20 cellular contexts compared by ENCODE assay signal in the genomic region with DNA sequence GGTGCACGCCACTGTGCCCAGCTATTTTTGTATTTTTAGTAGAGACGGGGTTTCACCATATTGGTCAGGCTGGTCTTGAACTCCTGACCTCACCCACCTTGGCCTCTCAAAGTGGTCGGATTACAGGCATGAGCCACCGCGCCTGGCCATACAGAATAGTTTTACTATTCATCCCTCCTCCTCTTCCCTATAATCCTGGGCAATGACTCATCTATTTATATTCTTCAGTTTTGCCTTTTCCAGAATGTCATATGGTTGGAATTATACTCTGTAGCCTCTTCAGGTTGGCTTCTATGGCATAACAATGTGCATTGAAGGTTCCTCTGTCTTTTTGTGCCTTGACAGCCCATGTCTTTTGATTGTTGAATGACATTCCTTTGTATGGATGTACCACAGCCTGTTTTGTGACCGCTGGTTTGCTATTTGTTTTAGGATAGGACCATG. TPM values are rescaled to one million over a fixed set of nuclear protein-coding genes. Genes with fewer than 3 reads are reported as not detected.
A peak's percentile ranks its signal among the peaks of the same experiment; 100 is the strongest.
DNase-seq lines count a peak whose midpoint lies in the region; ATAC-seq and TF ChIP-seq lines count a peak whose summit lies in the region.
"Had no signal": no experiment of that assay in that cellular context is flagged by ENCODE, and none has a peak within 500 bp of the region (broad histone marks: within the 10 kb centered on the region; RNA-seq: fewer than 3 reads in every experiment).

No MANE protein-coding gene starts in this region.

- 82 to 89% methylated on average over 6 of the region's 6 CpGs for WGBS in tibial nerve, 2 donors

- peaks cover 11% of the 10 kb centered on the region for H3K36me3 Mint-ChIP-seq in activated T-helper 17 cell treated with anti-CD3 and anti-CD28 coated beads, Interleukin-2, amount 50 U/mL, for 72 hours (ENCODE audit: low read depth)

- no peaks in the 10 kb centered on the region for H3K27me3 Mint-ChIP-seq in activated T-helper 17 cell treated with anti-CD3 and anti-CD28 coated beads, Interleukin-2, amount 50 U/mL, for 72 hours

- H3K4me3 ChIP-seq in HEK293 (ENCODE audit: low read depth, low read length) (no peak overlapping the region), fibroblast of villous mesenchyme (ENCODE audit: low read depth, low read length) (no peak overlapping the region), tibial nerve (no peak overlapping the region)
- H3K4me3 ChIP-seq: coronary artery, upper lobe of right lung had no signal

- TF ChIP-seq EP300 in tibial nerve (IDR thresholded peaks at IDR 0.05): no peak

- no peaks in the 10 kb centered on the region for H3K27me3 ChIP-seq in tibial nerve
- H3K27me3 ChIP-seq: upper lobe of right lung had no signal

- TF ChIP-seq CTCF in HEK293 (tag by site-specific recombination; IDR thresholded peaks at IDR 0.05) (no peak), fibroblast of villous mesenchyme (IDR thresholded peaks at IDR 0.05; ENCODE audit: insufficient read depth, low read depth, low read length) (no peak), tibial nerve (IDR thresholded peaks at IDR 0.05) (no peak)

- H3K9me3 Mint-ChIP-seq in activated T-helper 17 cell treated with anti-CD3 and anti-CD28 coated beads, Interleukin-2, amount 50 U/mL, for 72 hours: no peaks in the 10 kb centered on the region

- H3K9me3 ChIP-seq in HEK293 (ENCODE audit: control insufficient read depth, insufficient read depth, low read depth, low read length) (peaks cover 15% of the 10 kb centered on the region), tibial nerve (peaks cover 0 to 10% (median 0%) of the 10 kb centered on the region in 4 donors)
- H3K9me3 ChIP-seq: upper lobe of right lung had no signal

- H3K27ac ChIP-seq in HEK293 (ENCODE audit: extremely low read depth, low read depth, low read length) (no peak overlapping the region), tibial nerve (no peak overlapping the region)
- H3K27ac ChIP-seq: coronary artery, parathyroid adenoma, upper lobe of right lung had no signal

- H3K27ac Mint-ChIP-seq in activated T-helper 17 cell treated with anti-CD3 and anti-CD28 coated beads, Interleukin-2, amount 50 U/mL, for 72 hours: peak overlapping the region; percentile 40
- H3K27ac Mint-ChIP-seq: activated CD8-positive, alpha-beta T cell treated with anti-CD3 and anti-CD28 coated beads for 36 hours had no signal

- H3K4me1 Mint-ChIP-seq in activated T-helper 17 cell treated with anti-CD3 and anti-CD28 coated beads, Interleukin-2, amount 50 U/mL, for 72 hours: peaks cover 27% of the 10 kb centered on the region

- peaks cover 12% of the 10 kb centered on the region for H3K4me1 ChIP-seq in HEK293 (ENCODE audit: control insufficient read depth, insufficient read depth, low read length)
- peaks cover 0 to 12% (median 9%) of the 10 kb centered on the region in 4 donors for H3K4me1 ChIP-seq in tibial nerve

- CTCF ChIA-PET in HEK293 (lab: Yijun Ruan, JAX) (interaction anchor here (1.3 to 13.1 kb wide), 3 partner anchors 10 to 27 kb away, joined by 3 to 154 read pairs (median 33); a partner anchor contains a TSS), HEK293T (lab: Yijun Ruan, JAX) (interaction anchor here (1.0 kb wide), 1 partner anchor 12 kb away, joined by 6 read pairs; no protein-coding TSS in a partner anchor)

- DNase-seq in AG08395 (ENCODE audit: low spot score) (peak; percentile 42), fibroblast of villous mesenchyme (ENCODE audit: low read depth) (peak; percentile 44), tibial nerve (ENCODE audit: low spot score in 2 of 2) (no peak), amygdala (lab: John Stamatoyannopoulos, UW) (no peak), cortex of kidney (lab: John Stamatoyannopoulos, UW) (no peak), HEK293T (ENCODE audit: extremely low spot score) (no peak)
- DNase-seq: activated CD8-positive, alpha-beta T cell treated with anti-CD3 and anti-CD28 coated beads for 36 hours; AML-193; DMS 273 treated with DMSO at 0.1 percent for 48 hours; erythroblast; NCI-H2081 treated with DMSO at 0.1 percent for 48 hours; NCI-H526; OCI-M1; stimulated activated CD4-positive, alpha-beta T cell treated with anti-CD3 and anti-CD28 coated beads, Interleukin-12 subunit alpha, Interleukin-12 subunit beta, amount 100 ng/mL, for 4 hours; stimulated activated naive CD8-positive, alpha-beta T cell treated with anti-CD3 and anti-CD28 coated beads, Interleukin-15, Interleukin-2, amounts not matched to agents 100 U/mL and 50 U/mL, for 24 hours; upper lobe of right lung had no signal

- no peak for TF ChIP-seq POLR2A in tibial nerve (IDR thresholded peaks at IDR 0.05)

- POLR2A ChIA-PET in HEK293 (lab: Yijun Ruan, JAX) (no interaction called here), HEK293T (lab: Yijun Ruan, JAX) (no interaction called here)

- H3K36me3 ChIP-seq in HEK293 (ENCODE audit: control insufficient read depth in 2 of 2, insufficient read depth in 1 of 2, low read length in 2 of 2): peaks cover 0 to 12% of the 10 kb centered on the region in 2 experiments; a peak in 1 of 3 replicates
- no peaks in the 10 kb centered on the region for H3K36me3 ChIP-seq in tibial nerve
- H3K36me3 ChIP-seq: upper lobe of right lung had no signal

- no peak overlapping the region for H3K4me3 Mint-ChIP-seq in activated T-helper 17 cell treated with anti-CD3 and anti-CD28 coated beads, Interleukin-2, amount 50 U/mL, for 72 hours
- H3K4me3 Mint-ChIP-seq: activated CD8-positive, alpha-beta T cell treated with anti-CD3 and anti-CD28 coated beads for 36 hours had no signal

- ATAC-seq in activated T-helper 17 cell treated with anti-CD3 and anti-CD28 coated beads, Interleukin-2, amount 50 U/mL, for 72 hours (replicated peaks): no peak
- ATAC-seq: activated CD8-positive, alpha-beta T cell treated with anti-CD3 and anti-CD28 coated beads for 36 hours; stimulated activated naive CD8-positive, alpha-beta T cell treated with anti-CD3 and anti-CD28 coated beads, Interleukin-15, Interleukin-2, amounts not matched to agents 100 U/mL and 50 U/mL, for 24 hours; upper lobe of right lung had no signal

TF ChIP-seq in HEK293, 187 proteins besides CTCF, POLR2A, EP300 and RAD21 (continues in another document):
- TF ChIP-seq, protein P1, sequence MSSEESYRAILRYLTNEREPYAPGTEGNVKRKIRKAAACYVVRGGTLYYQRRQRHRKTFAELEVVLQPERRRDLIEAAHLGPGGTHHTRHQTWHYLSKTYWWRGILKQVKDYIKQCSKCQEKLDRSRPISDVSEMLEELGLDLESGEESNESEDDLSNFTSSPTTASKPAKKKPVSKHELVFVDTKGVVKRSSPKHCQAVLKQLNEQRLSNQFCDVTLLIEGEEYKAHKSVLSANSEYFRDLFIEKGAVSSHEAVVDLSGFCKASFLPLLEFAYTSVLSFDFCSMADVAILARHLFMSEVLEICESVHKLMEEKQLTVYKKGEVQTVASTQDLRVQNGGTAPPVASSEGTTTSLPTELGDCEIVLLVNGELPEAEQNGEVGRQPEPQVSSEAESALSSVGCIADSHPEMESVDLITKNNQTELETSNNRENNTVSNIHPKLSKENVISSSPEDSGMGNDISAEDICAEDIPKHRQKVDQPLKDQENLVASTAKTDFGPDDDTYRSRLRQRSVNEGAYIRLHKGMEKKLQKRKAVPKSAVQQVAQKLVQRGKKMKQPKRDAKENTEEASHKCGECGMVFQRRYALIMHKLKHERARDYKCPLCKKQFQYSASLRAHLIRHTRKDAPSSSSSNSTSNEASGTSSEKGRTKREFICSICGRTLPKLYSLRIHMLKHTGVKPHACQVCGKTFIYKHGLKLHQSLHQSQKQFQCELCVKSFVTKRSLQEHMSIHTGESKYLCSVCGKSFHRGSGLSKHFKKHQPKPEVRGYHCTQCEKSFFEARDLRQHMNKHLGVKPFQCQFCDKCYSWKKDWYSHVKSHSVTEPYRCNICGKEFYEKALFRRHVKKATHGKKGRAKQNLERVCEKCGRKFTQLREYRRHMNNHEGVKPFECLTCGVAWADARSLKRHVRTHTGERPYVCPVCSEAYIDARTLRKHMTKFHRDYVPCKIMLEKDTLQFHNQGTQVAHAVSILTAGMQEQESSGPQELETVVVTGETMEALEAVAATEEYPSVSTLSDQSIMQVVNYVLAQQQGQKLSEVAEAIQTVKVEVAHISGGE (tag by site-specific recombination; conservative IDR thresholded peaks at IDR 0.05; ENCODE audit: low read depth): no peak
- TF ChIP-seq KLF8 (tag by site-specific recombination; IDR thresholded peaks at IDR 0.05): peak; percentile 42; the same call in 1 of the 2 replicates

TF ChIP-seq in HEK293T, 16 proteins besides CTCF, POLR2A, EP300 and RAD21:
- TF ChIP-seq HDGF (IDR thresholded peaks at IDR 0.05; ENCODE audit: borderline replicate concordance): no peak

RNA-seq across cellular contexts. Expression of a gene that starts 22.2 kb away (rescaled TPM):
- total RNA-seq in activated T-helper 17 cell treated with anti-CD3 and anti-CD28 coated beads, Interleukin-2, amount 50 U/mL, for 72 hours: not detected
- total RNA-seq in fibroblast of villous mesenchyme: 11.2 and 14.8 TPM in 2 replicates
- total RNA-seq in tibial nerve: 10 to 100 TPM; 19.0 to 39.0 (median 30.2) TPM

RNA-seq across cellular contexts. Expression of a gene that starts 40.0 kb away (rescaled TPM):
- under 1 TPM in 1 of 2 donors, not detected in 1; 0.58 TPM for total RNA-seq in activated T-helper 17 cell treated with anti-CD3 and anti-CD28 coated beads, Interleukin-2, amount 50 U/mL, for 72 hours
- total RNA-seq in fibroblast of villous mesenchyme (not detected in 2 replicates), tibial nerve (not detected)
- total RNA-seq: activated CD8-positive, alpha-beta T cell treated with anti-CD3 and anti-CD28 coated beads for 36 hours; upper lobe of right lung had no signal

RNA-seq across cellular contexts. Expression of a gene that starts 53.7 kb away (rescaled TPM):
- not detected for total RNA-seq in activated T-helper 17 cell treated with anti-CD3 and anti-CD28 coated beads, Interleukin-2, amount 50 U/mL, for 72 hours
- total RNA-seq in fibroblast of villous mesenchyme (not detected in 2 replicates), tibial nerve (10 to 100 TPM in 3 of 4 donors, 1 to 10 TPM in 1; 4.3 to 25.8 (median 13.2) TPM)
- total RNA-seq: activated CD8-positive, alpha-beta T cell treated with anti-CD3 and anti-CD28 coated beads for 36 hours had no signal

Comparison
In these comparisons a context has a peak if more than half of its experiments do, and no peak if none do; other contexts are left out.
1. DNase-seq: peak in AG08395 (single experiment) and fibroblast of villous mesenchyme (single experiment); none in tibial nerve (0 of 2), amygdala (0 of 56), cortex of kidney (single experiment) and HEK293T (single experiment).
2. RNA of a gene that starts 22.2 kb away (total RNA-seq): 19.0 to 39.0 TPM in tibial nerve and 11.2 to 14.8 TPM in fibroblast of villous mesenchyme; not detected in activated T-helper 17 cell treated with anti-CD3 and anti-CD28 coated beads, Interleukin-2, amount 50 U/mL, for 72 hours; every median in the first group is over 10 times any median in the second.